16 cellular contexts compared by ENCODE assay signal in genomic region chr12:91104812-91105466, GRCh38. TPM values are rescaled to one million over a fixed set of nuclear protein-coding genes. Genes with fewer than 3 reads are reported as not detected.
DNase-seq lines count a peak whose midpoint lies in the region; ATAC-seq and TF ChIP-seq lines count a peak whose summit lies in the region.
"Had no signal": no experiment of that assay in that cellular context is flagged by ENCODE, and none has a peak within 500 bp of the region (broad histone marks: within the 10 kb centered on the region; RNA-seq: fewer than 3 reads in every experiment).

No MANE protein-coding gene starts in this region.

- H3K4me3 ChIP-seq in AG10803 (ENCODE audit: low read length) (peak overlapping the region; percentile 4; the same call in 1 of the 2 replicates), IMR-90 (ENCODE audit: insufficient read depth, low read depth, low read length) (no peak overlapping the region)
- H3K4me3 ChIP-seq: spleen had no signal

- intact Hi-C loops in IMR-90 (cut with micrococcal nuclease) = loop anchor here (5.0 kb wide), 1 partner anchor 108 kb away; no protein-coding TSS in a partner anchor

- no peak overlapping the region for H2BK15ac ChIP-seq in IMR-90 (ENCODE audit: low read depth, low read length)

- H3K18ac ChIP-seq in IMR-90 (ENCODE audit: low read depth, low read length) = peak overlapping the region; percentile 12; the same call in 1 of the 2 replicates

- no peak overlapping the region for H3K27ac ChIP-seq in IMR-90 (ENCODE audit: insufficient read depth, low read length)
- H3K27ac ChIP-seq: spleen had no signal

- no peak overlapping the region for H2BK20ac ChIP-seq in IMR-90 (ENCODE audit: low read depth, low read length)

- WGBS in IMR-90 (ENCODE audit: extremely low coverage in 2 of 2, insufficient read length in 1 of 2), 2 experiments = no CpG with 5 or more reads among the region's 1 CpG

- H3K4me1 ChIP-seq in IMR-90 (ENCODE audit: control insufficient read depth, insufficient read depth, low read length) = peaks cover 3% of the 10 kb centered on the region; the same call in 1 of the 2 replicates
- H3K4me1 ChIP-seq: spleen had no signal

- no peak overlapping the region for H2BK5ac ChIP-seq in IMR-90 (ENCODE audit: low read depth, low read length, poor library complexity, severe bottlenecking)

- no peak overlapping the region for H2AK5ac ChIP-seq in IMR-90 (ENCODE audit: low read depth, low read length)

- TF ChIP-seq CTCF in AG10803 (conservative IDR thresholded peaks at IDR 0.05; ENCODE audit: low read length) (no peak), IMR-90 (conservative IDR thresholded peaks at IDR 0.05; ENCODE audit: low read depth, low read length) (no peak)

- H4K5ac ChIP-seq in IMR-90 (ENCODE audit: low read depth, low read length) = no peak overlapping the region; the same call in 1 of the 2 replicates

- H2AFZ ChIP-seq in IMR-90 (replicated peaks; ENCODE audit: low read length, poor library complexity) = no peak overlapping the region

- no peaks in the 10 kb centered on the region for H3K27me3 ChIP-seq in IMR-90 (ENCODE audit: control insufficient read depth, insufficient read depth, low read length)
- H3K27me3 ChIP-seq: spleen had no signal

- H3K56ac ChIP-seq in IMR-90 (ENCODE audit: extremely low read depth, insufficient read depth, low read length) = no peak overlapping the region

- H4K20me1 ChIP-seq in IMR-90 (ENCODE audit: insufficient read depth, low read length) = no peaks in the 10 kb centered on the region

- H2BK120ac ChIP-seq in IMR-90 (ENCODE audit: low read depth, low read length) = no peak overlapping the region

- H2AK9ac ChIP-seq in IMR-90 (replicated peaks; ENCODE audit: low read depth, low read length, poor library complexity) = no peak overlapping the region

- H3K4me2 ChIP-seq in IMR-90 (ENCODE audit: low read depth, low read length) = peak overlapping the region; percentile 33; the same call in 1 of the 2 replicates

- no TSS peak for BruUV-seq in IMR-90 (replicated peaks; lab: Mats Ljungman, UMichigan)

- peaks cover 9% of the 10 kb centered on the region for H3K36me3 ChIP-seq in IMR-90 (ENCODE audit: control insufficient read depth, insufficient read depth, low read length)
- H3K36me3 ChIP-seq: spleen had no signal

- no peak overlapping the region for H3K14ac ChIP-seq in IMR-90 (replicated peaks; ENCODE audit: low read depth, low read length)

- no peak overlapping the region for H4K91ac ChIP-seq in IMR-90 (ENCODE audit: insufficient read depth, low read depth, low read length)

- DNase-seq in AG10803 (ENCODE audit: low read depth) = no peak
- DNase-seq in IMR-90 = no peak
- no peak for DNase-seq in NCI-H2029 (lab: John Stamatoyannopoulos, UW)
- no peak for DNase-seq in NCI-H526 treated with DMSO at 0.1 percent for 48 hours (lab: John Stamatoyannopoulos, UW)
- no peak for DNase-seq in NCI-H510A treated with DMSO at 0.1 percent for 48 hours (lab: John Stamatoyannopoulos, UW)
- no peak for DNase-seq in stimulated activated naive CD4-positive, alpha-beta T cell treated with Interleukin-2 at 50 U/mL for 16 hours (lab: John Stamatoyannopoulos, UW)
- DNase-seq: ACHN, foreskin melanocyte, NCI-H446 treated with DMSO at 0.1 percent for 48 hours, spleen had no signal

- no peak overlapping the region for H3K9ac ChIP-seq in IMR-90 (ENCODE audit: low read depth, low read length)

- no peaks in the 10 kb centered on the region for H3K9me3 ChIP-seq in IMR-90 (ENCODE audit: control insufficient read depth, insufficient read depth, low read length)
- H3K9me3 ChIP-seq: spleen had no signal

- CTCF ChIA-PET in IMR-90 (lab: Yijun Ruan, JAX) = no interaction called here

- H3K79me1 ChIP-seq in IMR-90 (ENCODE audit: low read depth in 1 of 2, low read length in 2 of 2) = peaks cover 0 to 13% of the 10 kb centered on the region in 2 experiments; a peak in 3 of 4 replicates

- H4K8ac ChIP-seq in IMR-90 (ENCODE audit: low read depth in 2 of 2, low read length in 2 of 2) = no peak overlapping the region

- no peak overlapping the region for H3K23ac ChIP-seq in IMR-90 (ENCODE audit: low read depth, low read length)

- in situ Hi-C loops in IMR-90 (cut with MboI; ENCODE audit: low sequenced_read_pairs) = no loop called here

- ATAC-seq in GM19395 (IDR thresholded peaks at IDR 0.05; ENCODE audit: unreplicated experiment) (peak; percentile 58), HG02852 (IDR thresholded peaks at IDR 0.05; ENCODE audit: unreplicated experiment) (peak; percentile 60), IMR-90 (ENCODE audit: low read depth) (no peak)
- ATAC-seq: left lobe of liver had no signal

- no peak for TF ChIP-seq RAD21 in IMR-90 (IDR thresholded peaks at IDR 0.05; ENCODE audit: low read length)

- dilution Hi-C loops in IMR-90 (cut with HindIII; ENCODE audit: low sequenced_read_pairs, unreplicated experiment) = no loop called here

- no peak overlapping the region for H3K4ac ChIP-seq in IMR-90 (ENCODE audit: low read depth, low read length)

- POLR2A ChIA-PET in IMR-90 (lab: Charles Lee; ENCODE audit: unreplicated experiment) = no interaction called here

- no peaks in the 10 kb centered on the region; the same call in 1 of the 2 replicates for H3K9me1 ChIP-seq in IMR-90 (ENCODE audit: insufficient read depth, low read length)

- TF ChIP-seq POLR2A in IMR-90 (IDR thresholded peaks at IDR 0.05; ENCODE audit: low read depth, low read length) = no peak

TF ChIP-seq in IMR-90, 13 proteins besides CTCF, POLR2A, EP300 and RAD21:
- TF ChIP-seq USF2 (IDR thresholded peaks at IDR 0.05; ENCODE audit: low read depth, low read length) (no peak), BHLHE40 (IDR thresholded peaks at IDR 0.05; ENCODE audit: low read depth, low read length) (no peak), CEBPB (IDR thresholded peaks at IDR 0.05; ENCODE audit: low read depth, low read length) (no peak), NFE2L2 (IDR thresholded peaks at IDR 0.05; ENCODE audit: low read depth, low read length) (no peak), FOS (IDR thresholded peaks at IDR 0.05; ENCODE audit: low read depth, low read length) (no peak), MAFK (IDR thresholded peaks at IDR 0.05; ENCODE audit: low read depth, low read length) (no peak), MXI1 (IDR thresholded peaks at IDR 0.05; ENCODE audit: borderline replicate concordance, low read depth, low read length) (no peak), RCOR1 (IDR thresholded peaks at IDR 0.05; ENCODE audit: insufficient replicate concordance, low read length) (no peak), RFX5 (IDR thresholded peaks at IDR 0.05; ENCODE audit: low read depth, low read length) (no peak)
- TF ChIP-seq, protein P1, sequence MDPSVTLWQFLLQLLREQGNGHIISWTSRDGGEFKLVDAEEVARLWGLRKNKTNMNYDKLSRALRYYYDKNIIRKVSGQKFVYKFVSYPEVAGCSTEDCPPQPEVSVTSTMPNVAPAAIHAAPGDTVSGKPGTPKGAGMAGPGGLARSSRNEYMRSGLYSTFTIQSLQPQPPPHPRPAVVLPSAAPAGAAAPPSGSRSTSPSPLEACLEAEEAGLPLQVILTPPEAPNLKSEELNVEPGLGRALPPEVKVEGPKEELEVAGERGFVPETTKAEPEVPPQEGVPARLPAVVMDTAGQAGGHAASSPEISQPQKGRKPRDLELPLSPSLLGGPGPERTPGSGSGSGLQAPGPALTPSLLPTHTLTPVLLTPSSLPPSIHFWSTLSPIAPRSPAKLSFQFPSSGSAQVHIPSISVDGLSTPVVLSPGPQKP (IDR thresholded peaks at IDR 0.05; ENCODE audit: borderline replicate concordance, low read depth, low read length) = no peak

RNA-seq across cellular contexts. Expression of gene LUM, which starts 6.4 kb away (rescaled TPM):
- 46.1 and 50.0 TPM in 2 replicates for total RNA-seq in IMR-90 (2012; rRNA removed)
- 49.1 and 70.5 TPM in 2 replicates for polyA plus RNA-seq in IMR-90 (2012; rRNA removed)
- polyA plus RNA-seq in IMR-90 (2012; cell fraction: cytosol; rRNA removed) = 12.4 and 21.1 TPM in 2 replicates
- polyA plus RNA-seq in IMR-90 (2012; cell fraction: nucleus; rRNA removed; ENCODE audit: low replicate concordance) = 3.0 and 48.6 TPM in 2 replicates

RNA-seq across cellular contexts. Expression of gene KERA, which starts 47.1 kb away (rescaled TPM):
- not detected in 2 replicates for total RNA-seq in IMR-90 (2012; rRNA removed)
- not detected in 2 replicates for polyA plus RNA-seq in IMR-90 (2012; rRNA removed)
- not detected in 2 replicates for polyA plus RNA-seq in IMR-90 (2012; cell fraction: cytosol; rRNA removed)
- polyA plus RNA-seq in IMR-90 (2012; cell fraction: nucleus; rRNA removed; ENCODE audit: low replicate concordance) = not detected in 2 replicates
- total RNA-seq: left lobe of liver, M059J, SK-MEL-5, spleen had no signal
- polyA plus RNA-seq: neural cell, spleen had no signal
